Comparison of ENCODE assay signal across 12 cellular contexts in the genomic region with DNA sequence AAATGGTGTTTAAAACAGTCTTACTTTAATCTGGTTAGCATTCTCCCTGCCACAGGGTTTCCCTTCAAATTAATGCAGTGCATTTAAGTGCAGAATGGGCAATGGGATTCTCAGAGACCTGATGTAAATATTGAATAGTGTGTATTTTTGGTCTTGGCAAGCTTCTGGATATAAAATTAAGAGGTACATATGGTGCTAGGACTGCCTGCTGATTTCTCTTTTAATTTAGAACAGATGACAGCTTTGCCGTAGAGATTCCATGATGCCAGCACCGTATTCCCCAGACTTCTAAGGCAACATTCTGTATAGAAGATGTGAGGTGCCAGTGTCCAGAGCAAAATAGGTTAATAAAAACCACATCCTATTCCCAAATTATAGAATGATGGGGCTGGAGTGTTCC. TPM values are rescaled to one million over a fixed set of nuclear protein-coding genes. Genes with fewer than 3 reads are reported as not detected.
A peak's percentile ranks its signal among the peaks of the same experiment; 100 is the strongest.
DNase-seq lines count a peak whose midpoint lies in the region; ATAC-seq and TF ChIP-seq lines count a peak whose summit lies in the region.
"Had no signal": no experiment of that assay in that cellular context is flagged by ENCODE, and none has a peak within 500 bp of the region (broad histone marks: within the 10 kb centered on the region; RNA-seq: fewer than 3 reads in every experiment).

No MANE protein-coding gene starts in this region.

- H3K27ac Mint-ChIP-seq in WTC11 (no peak overlapping the region), glutamatergic neuron (ENCODE audit: unreplicated experiment) (peak overlapping the region; percentile 98)

- H3K9me3 ChIP-seq in A673 (ENCODE audit: low read depth, low read length, poor library complexity, severe bottlenecking) (no peaks in the 10 kb centered on the region), HAP-1 (no peaks in the 10 kb centered on the region), mucosa of descending colon (no peaks in the 10 kb centered on the region)

- H3K4me1 ChIP-seq in A673 (ENCODE audit: insufficient read depth, low read length, poor library complexity, severe bottlenecking), result peaks cover 6% of the 10 kb centered on the region
- peaks cover 22% of the 10 kb centered on the region for H3K4me1 ChIP-seq in HAP-1
- H3K4me1 ChIP-seq in mucosa of descending colon (ENCODE audit: low read depth), result peaks cover 5% of the 10 kb centered on the region

- intact Hi-C loops in A673 (cut with micrococcal nuclease; ENCODE audit: unreplicated experiment) (no loop called here), mucosa of descending colon (cut with DNase I, micrococcal nuclease) (no loop called here), left colon (cut with DNase I, micrococcal nuclease) (no loop called here)

- no peak for ATAC-seq in WTC11
- ATAC-seq in mucosa of descending colon, result no peak
- ATAC-seq in left colon, result no peak
- ATAC-seq: esophagus mucosa had no signal

- H3K36me3 ChIP-seq in A673 (ENCODE audit: insufficient read depth, low read length, poor library complexity, severe bottlenecking) (no peaks in the 10 kb centered on the region), HAP-1 (replicated peaks) (peaks cover 35% of the 10 kb centered on the region), mucosa of descending colon (ENCODE audit: low read depth) (no peaks in the 10 kb centered on the region)

- H3K27me3 Mint-ChIP-seq in WTC11 (ENCODE audit: low read depth) (peaks cover 25% of the 10 kb centered on the region), glutamatergic neuron (ENCODE audit: unreplicated experiment) (peaks cover 10% of the 10 kb centered on the region)
- H3K27me3 Mint-ChIP-seq: memory B cell had no signal

- POLR2A ChIA-PET in A673 (lab: Charles Lee; ENCODE audit: low non-redundant PET) (no interaction called here), WTC11 (lab: Charles Lee) (no interaction called here)

- H3K27ac ChIP-seq in A673 (ENCODE audit: low read depth, low read length, poor library complexity, severe bottlenecking), result no peak overlapping the region

- DNase-seq in A673 (ENCODE audit: low spot score) (no peak), HAP-1 (ENCODE audit: low spot score in 2 of 2) (no peak), WTC11 (ENCODE audit: low spot score) (no peak), glutamatergic neuron (no peak), mucosa of descending colon (no peak), HCEC 1CT (no peak), GM20000 (ENCODE audit: low spot score) (no peak), left colon (no peak)
- DNase-seq: stimulated activated CD4-positive, alpha-beta T cell treated with anti-CD3 and anti-CD28 coated beads, Interleukin-2, amount 100 ng/mL, for 24 hours; T-helper 1 cell had no signal

- in situ Hi-C loops in HAP-1 (cut with MboI; ENCODE audit: low sequenced_read_pairs), result no loop called here

- H3K36me3 Mint-ChIP-seq in WTC11 (peaks cover 33% of the 10 kb centered on the region), glutamatergic neuron (ENCODE audit: unreplicated experiment) (peaks cover 3% of the 10 kb centered on the region)
- H3K36me3 Mint-ChIP-seq: memory B cell had no signal

- H3K4me1 Mint-ChIP-seq in WTC11 (peaks cover 35% of the 10 kb centered on the region), glutamatergic neuron (ENCODE audit: low read depth, unreplicated experiment) (peaks cover 27% of the 10 kb centered on the region)

- no peaks in the 10 kb centered on the region for H3K27me3 ChIP-seq in A673 (replicated peaks; ENCODE audit: insufficient read depth, low read depth, low read length, poor library complexity)
- peaks cover 4% of the 10 kb centered on the region; the same call in 1 of the 2 replicates for H3K27me3 ChIP-seq in HAP-1 (ENCODE audit: low read depth)

- BruUV-seq in A673 (replicated peaks; lab: Mats Ljungman, UMichigan), result no TSS peak

- TF ChIP-seq CTCF in A673 (conservative IDR thresholded peaks at IDR 0.05; ENCODE audit: low read depth, low read length) (no peak), WTC11 (IDR thresholded peaks at IDR 0.05) (no peak), glutamatergic neuron (IDR thresholded peaks at IDR 0.05; ENCODE audit: partially characterized antibody, unreplicated experiment) (no peak), mucosa of descending colon (IDR thresholded peaks at IDR 0.05) (no peak), GM20000 (IDR thresholded peaks at IDR 0.05; ENCODE audit: extremely low read depth, missing control alignments) (no peak)

- peak overlapping the region; percentile 99 for H3K4me3 Mint-ChIP-seq in WTC11
- peak overlapping the region; percentile 100 for H3K4me3 Mint-ChIP-seq in glutamatergic neuron (ENCODE audit: unreplicated experiment)

- CTCF ChIA-PET in A673 (lab: Charles Lee), result no interaction called here
- CTCF ChIA-PET in WTC11 (lab: Charles Lee), result no interaction called here

- peak overlapping the region; percentile 61 for H3K4me3 ChIP-seq in A673 (ENCODE audit: low read depth, low read length, poor library complexity, severe bottlenecking)
- H3K4me3 ChIP-seq in HAP-1, result peak overlapping the region; percentile 69
- no peak overlapping the region for H3K4me3 ChIP-seq in mucosa of descending colon

- H3K9me3 Mint-ChIP-seq in WTC11 (no peaks in the 10 kb centered on the region), glutamatergic neuron (ENCODE audit: unreplicated experiment) (peaks cover 17% of the 10 kb centered on the region)
- H3K9me3 Mint-ChIP-seq: memory B cell had no signal

TF ChIP-seq in WTC11, 78 proteins besides CTCF, POLR2A, EP300 and RAD21:
- TF ChIP-seq SOX15 (CRISPR knock-in tag; IDR thresholded peaks at IDR 0.05), result no peak
- TF ChIP-seq, protein P1, sequence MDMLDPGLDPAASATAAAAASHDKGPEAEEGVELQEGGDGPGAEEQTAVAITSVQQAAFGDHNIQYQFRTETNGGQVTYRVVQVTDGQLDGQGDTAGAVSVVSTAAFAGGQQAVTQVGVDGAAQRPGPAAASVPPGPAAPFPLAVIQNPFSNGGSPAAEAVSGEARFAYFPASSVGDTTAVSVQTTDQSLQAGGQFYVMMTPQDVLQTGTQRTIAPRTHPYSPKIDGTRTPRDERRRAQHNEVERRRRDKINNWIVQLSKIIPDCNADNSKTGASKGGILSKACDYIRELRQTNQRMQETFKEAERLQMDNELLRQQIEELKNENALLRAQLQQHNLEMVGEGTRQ (CRISPR knock-in tag; IDR thresholded peaks at IDR 0.05), result no peak
- TF ChIP-seq, protein P2, sequence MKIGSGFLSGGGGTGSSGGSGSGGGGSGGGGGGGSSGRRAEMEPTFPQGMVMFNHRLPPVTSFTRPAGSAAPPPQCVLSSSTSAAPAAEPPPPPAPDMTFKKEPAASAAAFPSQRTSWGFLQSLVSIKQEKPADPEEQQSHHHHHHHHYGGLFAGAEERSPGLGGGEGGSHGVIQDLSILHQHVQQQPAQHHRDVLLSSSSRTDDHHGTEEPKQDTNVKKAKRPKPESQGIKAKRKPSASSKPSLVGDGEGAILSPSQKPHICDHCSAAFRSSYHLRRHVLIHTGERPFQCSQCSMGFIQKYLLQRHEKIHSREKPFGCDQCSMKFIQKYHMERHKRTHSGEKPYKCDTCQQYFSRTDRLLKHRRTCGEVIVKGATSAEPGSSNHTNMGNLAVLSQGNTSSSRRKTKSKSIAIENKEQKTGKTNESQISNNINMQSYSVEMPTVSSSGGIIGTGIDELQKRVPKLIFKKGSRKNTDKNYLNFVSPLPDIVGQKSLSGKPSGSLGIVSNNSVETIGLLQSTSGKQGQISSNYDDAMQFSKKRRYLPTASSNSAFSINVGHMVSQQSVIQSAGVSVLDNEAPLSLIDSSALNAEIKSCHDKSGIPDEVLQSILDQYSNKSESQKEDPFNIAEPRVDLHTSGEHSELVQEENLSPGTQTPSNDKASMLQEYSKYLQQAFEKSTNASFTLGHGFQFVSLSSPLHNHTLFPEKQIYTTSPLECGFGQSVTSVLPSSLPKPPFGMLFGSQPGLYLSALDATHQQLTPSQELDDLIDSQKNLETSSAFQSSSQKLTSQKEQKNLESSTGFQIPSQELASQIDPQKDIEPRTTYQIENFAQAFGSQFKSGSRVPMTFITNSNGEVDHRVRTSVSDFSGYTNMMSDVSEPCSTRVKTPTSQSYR (CRISPR knock-in tag; IDR thresholded peaks at IDR 0.05), result no peak
- TF ChIP-seq, protein P3, sequence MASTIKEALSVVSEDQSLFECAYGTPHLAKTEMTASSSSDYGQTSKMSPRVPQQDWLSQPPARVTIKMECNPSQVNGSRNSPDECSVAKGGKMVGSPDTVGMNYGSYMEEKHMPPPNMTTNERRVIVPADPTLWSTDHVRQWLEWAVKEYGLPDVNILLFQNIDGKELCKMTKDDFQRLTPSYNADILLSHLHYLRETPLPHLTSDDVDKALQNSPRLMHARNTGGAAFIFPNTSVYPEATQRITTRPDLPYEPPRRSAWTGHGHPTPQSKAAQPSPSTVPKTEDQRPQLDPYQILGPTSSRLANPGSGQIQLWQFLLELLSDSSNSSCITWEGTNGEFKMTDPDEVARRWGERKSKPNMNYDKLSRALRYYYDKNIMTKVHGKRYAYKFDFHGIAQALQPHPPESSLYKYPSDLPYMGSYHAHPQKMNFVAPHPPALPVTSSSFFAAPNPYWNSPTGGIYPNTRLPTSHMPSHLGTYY (CRISPR knock-in tag; IDR thresholded peaks at IDR 0.05), result no peak
- no peak for TF ChIP-seq EMX1 (CRISPR knock-in tag; IDR thresholded peaks at IDR 0.05)
- no peak for TF ChIP-seq NFE2L1 (CRISPR knock-in tag; IDR thresholded peaks at IDR 0.05)

RNA-seq across cellular contexts. Expression of a gene that starts 1.9 kb away (rescaled TPM):
- 39.2 and 45.7 TPM in 2 replicates for total RNA-seq in A673 (2021)
- total RNA-seq in WTC11 (2021), result 71.8 to 84.3 TPM (median 73.9 TPM) in 3 replicates
- 48.1 TPM for total RNA-seq in glutamatergic neuron (ENCODE audit: unreplicated experiment)
- total RNA-seq in mucosa of descending colon, result 10 to 100 TPM; 28.6 to 42.7 (median 32.4) TPM
- 10 to 100 TPM; 19.7 to 23.0 TPM for total RNA-seq in left colon
